Comparison of ENCODE assay signal across 1 cellular context in the genomic region with DNA sequence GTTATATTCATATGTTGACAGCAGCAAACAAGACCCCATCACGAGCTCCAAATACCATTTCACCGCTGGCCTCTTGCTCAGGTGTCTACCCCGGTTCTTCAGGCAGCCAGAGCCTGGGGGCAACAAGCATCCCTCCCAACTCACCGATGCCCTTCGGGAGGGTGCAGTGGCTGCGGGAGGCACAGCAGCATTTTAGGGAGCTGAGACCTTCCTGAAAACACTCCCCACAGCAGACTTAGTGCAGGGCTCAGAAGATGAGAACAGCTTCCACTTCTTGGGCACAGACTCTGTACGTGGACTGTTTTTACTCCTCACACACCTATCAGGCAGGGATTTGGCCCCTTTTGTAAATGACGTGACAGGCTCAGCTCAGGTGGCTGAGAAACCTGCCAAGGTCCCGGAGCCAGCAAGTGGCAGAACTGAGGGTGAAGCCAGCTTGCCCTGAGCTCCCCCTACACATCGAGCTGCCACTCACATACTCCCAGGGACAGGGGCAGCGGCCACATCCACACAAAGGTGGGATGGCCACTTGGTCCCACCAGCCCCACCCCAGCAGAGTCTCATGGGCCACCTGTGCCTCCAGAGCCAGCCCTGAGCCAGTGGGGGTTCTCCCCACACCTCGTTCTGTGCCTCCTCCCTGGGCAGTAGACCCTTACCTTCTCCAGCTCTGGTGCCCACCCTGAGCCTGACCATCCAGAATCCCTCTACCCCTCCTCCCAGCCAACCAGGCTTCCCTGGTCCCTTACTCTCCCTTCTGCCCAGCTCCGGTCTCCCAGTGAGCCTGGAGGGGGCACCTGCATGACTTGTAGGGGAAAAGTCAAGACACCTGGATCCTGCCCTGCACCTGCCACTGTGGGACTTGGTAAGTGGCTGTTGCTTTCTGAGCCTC.
TF ChIP-seq lines count a peak whose summit lies in the region.

No MANE protein-coding gene starts in this region.

TF ChIP-seq in SK-N-SH treated with all-trans-retinoic acid at 6 μM for 48 hours, 23 proteins besides CTCF, POLR2A, EP300 and RAD21 (continued from another document):
- TF ChIP-seq, protein P1, sequence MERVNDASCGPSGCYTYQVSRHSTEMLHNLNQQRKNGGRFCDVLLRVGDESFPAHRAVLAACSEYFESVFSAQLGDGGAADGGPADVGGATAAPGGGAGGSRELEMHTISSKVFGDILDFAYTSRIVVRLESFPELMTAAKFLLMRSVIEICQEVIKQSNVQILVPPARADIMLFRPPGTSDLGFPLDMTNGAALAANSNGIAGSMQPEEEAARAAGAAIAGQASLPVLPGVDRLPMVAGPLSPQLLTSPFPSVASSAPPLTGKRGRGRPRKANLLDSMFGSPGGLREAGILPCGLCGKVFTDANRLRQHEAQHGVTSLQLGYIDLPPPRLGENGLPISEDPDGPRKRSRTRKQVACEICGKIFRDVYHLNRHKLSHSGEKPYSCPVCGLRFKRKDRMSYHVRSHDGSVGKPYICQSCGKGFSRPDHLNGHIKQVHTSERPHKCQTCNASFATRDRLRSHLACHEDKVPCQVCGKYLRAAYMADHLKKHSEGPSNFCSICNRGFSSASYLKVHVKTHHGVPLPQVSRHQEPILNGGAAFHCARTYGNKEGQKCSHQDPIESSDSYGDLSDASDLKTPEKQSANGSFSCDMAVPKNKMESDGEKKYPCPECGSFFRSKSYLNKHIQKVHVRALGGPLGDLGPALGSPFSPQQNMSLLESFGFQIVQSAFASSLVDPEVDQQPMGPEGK (CRISPR knock-in tag; IDR thresholded peaks at IDR 0.05; ENCODE audit: borderline replicate concordance), result no peak
- no peak for TF ChIP-seq ISL1 (CRISPR knock-in tag; IDR thresholded peaks at IDR 0.05)
- no peak for TF ChIP-seq ZNF8 (CRISPR knock-in tag; IDR thresholded peaks at IDR 0.05)
- TF ChIP-seq ZFP30 (CRISPR knock-in tag; IDR thresholded peaks at IDR 0.05), result no peak
- no peak for TF ChIP-seq ZNF565 (CRISPR knock-in tag; conservative IDR thresholded peaks at IDR 0.05; ENCODE audit: low read depth)
- TF ChIP-seq, protein P2, sequence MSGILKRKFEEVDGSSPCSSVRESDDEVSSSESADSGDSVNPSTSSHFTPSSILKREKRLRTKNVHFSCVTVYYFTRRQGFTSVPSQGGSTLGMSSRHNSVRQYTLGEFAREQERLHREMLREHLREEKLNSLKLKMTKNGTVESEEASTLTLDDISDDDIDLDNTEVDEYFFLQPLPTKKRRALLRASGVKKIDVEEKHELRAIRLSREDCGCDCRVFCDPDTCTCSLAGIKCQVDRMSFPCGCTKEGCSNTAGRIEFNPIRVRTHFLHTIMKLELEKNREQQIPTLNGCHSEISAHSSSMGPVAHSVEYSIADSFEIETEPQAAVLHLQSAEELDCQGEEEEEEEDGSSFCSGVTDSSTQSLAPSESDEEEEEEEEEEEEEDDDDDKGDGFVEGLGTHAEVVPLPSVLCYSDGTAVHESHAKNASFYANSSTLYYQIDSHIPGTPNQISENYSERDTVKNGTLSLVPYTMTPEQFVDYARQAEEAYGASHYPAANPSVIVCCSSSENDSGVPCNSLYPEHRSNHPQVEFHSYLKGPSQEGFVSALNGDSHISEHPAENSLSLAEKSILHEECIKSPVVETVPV (CRISPR knock-in tag; IDR thresholded peaks at IDR 0.05), result no peak
- no peak for TF ChIP-seq ARNTL (CRISPR knock-in tag; IDR thresholded peaks at IDR 0.05; ENCODE audit: borderline replicate concordance, low read depth)
